22 cellular contexts compared by ENCODE assay signal in genomic region chr20:50442526-50442925, GRCh38.
"Had no signal": no experiment of that assay in that cellular context is flagged by ENCODE, and none has a peak within 500 bp of the region (broad histone marks: within the 10 kb centered on the region; RNA-seq: fewer than 3 reads in every experiment).

No MANE protein-coding gene starts in this region.

- H3K27ac ChIP-seq: ascending aorta, left ventricle myocardium inferior, ovary had no signal

- H3K4me3 ChIP-seq: ascending aorta, esophagus muscularis mucosa, left ventricle myocardium inferior, ovary, uterus had no signal

- H3K36me3 Mint-ChIP-seq: activated CD4-positive, alpha-beta memory T cell treated with anti-CD3 and anti-CD28 coated beads for 36 hours; naive thymus-derived CD4-positive, alpha-beta T cell; stimulated activated memory B cell treated with anti-CD40 and anti-IgM and Interleukin-4, amounts not matched to agents 10 μg/mL and 1 μg/mL and 100 μg/mL, for 72 hours; T-cell had no signal

- H3K27me3 ChIP-seq: ascending aorta, esophagus muscularis mucosa, foreskin keratinocyte, ovary, uterus had no signal

- ATAC-seq: foreskin keratinocyte; naive thymus-derived CD4-positive, alpha-beta T cell; sciatic nerve; SK-N-SH treated with all-trans-retinoic acid at 6 μM for 48 hours; stimulated activated memory B cell treated with anti-CD40 and anti-IgM and Interleukin-4, amounts not matched to agents 10 μg/mL and 1 μg/mL and 100 μg/mL, for 72 hours; T-cell had no signal

- H3K27ac Mint-ChIP-seq: activated B cell treated with CpG ODN at 0.5 μM for 24 hours; activated CD4-positive, alpha-beta memory T cell treated with anti-CD3 and anti-CD28 coated beads for 36 hours; activated naive CD4-positive, alpha-beta T cell treated with anti-CD3 and anti-CD28 coated beads for 36 hours; memory B cell; naive thymus-derived CD4-positive, alpha-beta T cell; T-cell had no signal

- H3K4me1 Mint-ChIP-seq: activated B cell treated with CpG ODN at 0.5 μM for 24 hours had no signal

- H3K4me1 ChIP-seq: ascending aorta, uterus had no signal

- H3K9me3 Mint-ChIP-seq: activated CD4-positive, alpha-beta memory T cell treated with anti-CD3 and anti-CD28 coated beads for 36 hours; activated naive CD4-positive, alpha-beta T cell treated with anti-CD3 and anti-CD28 coated beads for 36 hours; memory B cell; T-cell had no signal

- H3K9me3 ChIP-seq: ascending aorta, esophagus muscularis mucosa, left ventricle myocardium inferior, ovary, uterus had no signal

- DNase-seq: activated B cell treated with CpG ODN at 0.5 μM for 24 hours; activated CD4-positive, alpha-beta memory T cell treated with anti-CD3 and anti-CD28 coated beads for 36 hours; activated CD4-positive, alpha-beta T cell treated with anti-CD3 and anti-CD28 coated beads for 4 hours; activated naive CD4-positive, alpha-beta T cell treated with anti-CD3 and anti-CD28 coated beads for 36 hours; activated T-cell treated with anti-CD3 and anti-CD28 coated beads for 4 hours; cortex of kidney; effector CD8-positive, alpha-beta T cell; foreskin keratinocyte; kidney; left ventricle myocardium inferior; naive thymus-derived CD4-positive, alpha-beta T cell; ovary; stimulated activated CD4-positive, alpha-beta T cell treated with anti-CD3 and anti-CD28 coated beads, Interleukin-4, amount 100 ng/mL, for 4 hours; T-cell; T-helper 9 cell; uterus had no signal

- H3K4me3 Mint-ChIP-seq: activated B cell treated with CpG ODN at 0.5 μM for 24 hours; activated CD4-positive, alpha-beta memory T cell treated with anti-CD3 and anti-CD28 coated beads for 36 hours; activated naive CD4-positive, alpha-beta T cell treated with anti-CD3 and anti-CD28 coated beads for 36 hours; memory B cell; naive thymus-derived CD4-positive, alpha-beta T cell; stimulated activated memory B cell treated with anti-CD40 and anti-IgM and Interleukin-4, amounts not matched to agents 10 μg/mL and 1 μg/mL and 100 μg/mL, for 72 hours; T-cell had no signal

- H3K36me3 ChIP-seq: ascending aorta, esophagus muscularis mucosa, left ventricle myocardium inferior, ovary, uterus had no signal
